In the genomic region with DNA sequence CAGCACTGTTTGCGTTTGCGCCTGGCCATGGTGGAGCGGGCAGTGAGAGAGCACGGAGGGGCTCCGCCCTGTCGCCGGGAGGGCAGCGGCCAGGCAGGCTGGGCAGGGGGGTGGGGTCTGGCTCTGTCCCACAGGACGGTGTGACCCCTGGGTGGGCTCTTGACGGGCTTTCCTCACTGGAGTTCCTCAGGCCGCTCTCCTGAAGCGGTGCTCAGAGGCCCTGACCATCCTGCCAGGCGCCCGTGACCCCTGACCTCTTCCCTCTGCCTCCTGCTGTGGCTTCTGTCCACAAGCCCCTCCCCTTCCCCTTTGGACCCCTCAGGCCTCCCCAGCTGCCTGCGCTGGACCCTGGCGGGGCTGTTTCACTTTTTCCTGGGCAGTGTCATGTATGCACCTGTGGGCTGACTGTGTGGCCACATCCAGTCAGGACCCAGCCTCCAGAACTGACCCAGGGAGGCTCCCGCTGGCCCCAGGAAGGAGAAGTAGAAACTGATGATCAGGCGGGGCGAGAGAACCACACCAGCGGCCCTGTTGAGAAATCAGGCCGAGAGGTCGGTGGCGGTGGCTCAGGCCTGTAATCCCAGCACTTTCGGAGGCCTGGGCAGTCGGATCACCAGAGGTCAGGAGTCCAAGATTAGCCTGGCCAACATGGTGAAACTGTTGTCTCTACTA, we compare ENCODE assay signal across 8 cellular contexts. TPM values are rescaled to one million over a fixed set of nuclear protein-coding genes. Genes with fewer than 3 reads are reported as not detected.
A peak's percentile ranks its signal among the peaks of the same experiment; 100 is the strongest.
DNase-seq lines count a peak whose midpoint lies in the region; ATAC-seq, FAIRE-seq and TF ChIP-seq lines count a peak whose summit lies in the region.

No MANE protein-coding gene starts in this region.

- H3K4me3 Mint-ChIP-seq in T-cell = peak overlapping the region; percentile 78
- peak overlapping the region; percentile 74 for H3K4me3 Mint-ChIP-seq in progenitor cell of endocrine pancreas (ENCODE audit: low read depth)

- POLR2A ChIA-PET in T-cell (lab: Charles Lee) = no interaction called here

- CTCF ChIA-PET in T-cell (lab: Charles Lee) = interaction anchor here in 1 of 2 donors (0.7 kb wide), 1 partner anchor 161 kb away, joined by 3 read pairs; no protein-coding TSS in a partner anchor

- H3K27me3 Mint-ChIP-seq in T-cell (no peaks in the 10 kb centered on the region), progenitor cell of endocrine pancreas (peaks cover 11% of the 10 kb centered on the region)

- no peak for TF ChIP-seq CTCF in foreskin keratinocyte (conservative IDR thresholded peaks at IDR 0.05)
- no peak for TF ChIP-seq CTCF in progenitor cell of endocrine pancreas (IDR thresholded peaks at IDR 0.05; ENCODE audit: unreplicated experiment)

- H3K9me3 Mint-ChIP-seq in T-cell = no peaks in the 10 kb centered on the region
- H3K9me3 Mint-ChIP-seq in progenitor cell of endocrine pancreas (ENCODE audit: low read depth) = no peaks in the 10 kb centered on the region

- H3K4me1 ChIP-seq in foreskin keratinocyte = peaks cover 5% of the 10 kb centered on the region

- peak overlapping the region; percentile 28 for H3K27ac ChIP-seq in foreskin keratinocyte

- no peak for ATAC-seq in T-cell (replicated peaks in 1 of 4)
- ATAC-seq in foreskin keratinocyte = no peak
- no peak for ATAC-seq in HG03378 (IDR thresholded peaks at IDR 0.05; ENCODE audit: unreplicated experiment)

- H3K4me1 Mint-ChIP-seq in T-cell (peaks cover 29 to 32% (median 29%) of the 10 kb centered on the region in 3 donors), progenitor cell of endocrine pancreas (ENCODE audit: low read depth) (peaks cover 5% of the 10 kb centered on the region)

- peak overlapping the region; percentile 39 to 61 for H3K27ac Mint-ChIP-seq in T-cell
- H3K27ac Mint-ChIP-seq in progenitor cell of endocrine pancreas = peak overlapping the region; percentile 73

- FAIRE-seq in H54 (lab: Jason Lieb, UNC) = no peak

- TF ChIP-seq POLR2A in H54 (IDR thresholded peaks at IDR 0.05; ENCODE audit: low read depth, low read length) = 0 out of 2 replicates have a peak, but pooled peaks have one; percentile 2

- peaks cover 9% of the 10 kb centered on the region for H3K36me3 Mint-ChIP-seq in T-cell
- H3K36me3 Mint-ChIP-seq in progenitor cell of endocrine pancreas (ENCODE audit: insufficient read depth) = peaks cover 5% of the 10 kb centered on the region

- H3K27me3 ChIP-seq in foreskin keratinocyte = no peaks in the 10 kb centered on the region

- DNase-seq in H54 (ENCODE audit: insufficient read length, low spot score) (no peak), T-cell (no peak), foreskin keratinocyte (no peak), progenitor cell of endocrine pancreas (ENCODE audit: low spot score, unreplicated experiment) (no peak), GM19240 (ENCODE audit: insufficient read length, low spot score) (no peak)
- DNase-seq in effector CD4-positive, alpha-beta T cell = no peak
- DNase-seq in activated effector memory CD4-positive, alpha-beta T cell treated with Interleukin-2 at 50 U/mL for 16 hours = no peak

RNA-seq across cellular contexts. Expression of a gene that starts 1.2 kb away (rescaled TPM):
- total RNA-seq in T-cell = 10 to 100 TPM; 46.5 to 91.1 (median 83.0) TPM
- 45.2 and 46.3 TPM in 2 replicates for total RNA-seq in foreskin keratinocyte
- 45.9 and 54.3 TPM in 2 replicates for polyA plus RNA-seq in foreskin keratinocyte
- total RNA-seq in progenitor cell of endocrine pancreas = 29.6 and 31.0 TPM in 2 replicates

RNA-seq across cellular contexts. Expression of a gene that starts 9.6 kb away (rescaled TPM):
- total RNA-seq in T-cell = 10 to 100 TPM in 3 of 5 donors, 1 to 10 TPM in 2; 8.6 to 13.9 (median 12.8) TPM
- total RNA-seq in foreskin keratinocyte = 25.3 and 26.5 TPM in 2 replicates
- 20.5 and 23.1 TPM in 2 replicates for polyA plus RNA-seq in foreskin keratinocyte
- total RNA-seq in progenitor cell of endocrine pancreas = 12.4 and 13.8 TPM in 2 replicates

RNA-seq across cellular contexts. Expression of a gene that starts 11.0 kb away (rescaled TPM):
- 1 to 10 TPM in 1 of 5 donors, under 1 TPM in 3, not detected in 1; 0.51 to 2.1 (median 0.75) TPM for total RNA-seq in T-cell
- 10.1 and 10.8 TPM in 2 replicates for total RNA-seq in foreskin keratinocyte
- 13.9 and 14.4 TPM in 2 replicates for polyA plus RNA-seq in foreskin keratinocyte
- total RNA-seq in progenitor cell of endocrine pancreas = 81.5 and 84.3 TPM in 2 replicates

RNA-seq across cellular contexts. Expression of a gene that starts 55.8 kb away (rescaled TPM):
- total RNA-seq in T-cell (10 to 100 TPM in 2 of 5 donors, 1 to 10 TPM in 3; 5.0 to 12.7 (median 8.5) TPM), foreskin keratinocyte (13.6 and 15.8 TPM in 2 replicates), progenitor cell of endocrine pancreas (7.7 and 7.9 TPM in 2 replicates)
- polyA plus RNA-seq in foreskin keratinocyte = 7.5 and 10.1 TPM in 2 replicates
